10 cellular contexts compared by ENCODE assay signal in the genomic region with DNA sequence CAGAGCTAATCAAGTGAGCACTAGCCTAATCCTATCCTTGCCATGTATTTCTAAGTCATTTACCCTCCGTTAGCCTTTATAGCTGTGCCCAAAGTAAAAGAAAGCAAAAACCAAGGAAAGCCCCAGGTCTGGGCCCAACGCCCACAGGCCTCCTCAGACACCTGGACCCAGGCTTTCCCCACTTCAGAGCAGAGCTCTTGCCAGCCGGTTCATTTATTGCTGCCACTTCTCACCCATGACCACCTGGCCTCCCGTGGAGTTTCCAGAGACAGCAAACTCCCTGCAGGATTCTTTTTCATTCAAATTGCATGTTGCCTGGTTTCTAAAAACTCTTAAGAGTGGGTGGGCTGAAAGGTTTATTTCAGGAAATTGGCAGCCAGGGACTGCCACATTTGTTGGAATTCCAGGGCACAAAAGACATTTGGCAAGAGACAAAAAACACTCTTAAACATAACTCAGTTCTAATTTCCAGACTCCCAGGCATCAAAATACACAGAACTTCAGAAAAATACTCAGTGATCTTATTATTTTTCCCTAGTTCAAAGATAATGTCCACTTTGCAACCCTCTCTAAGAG. TPM values are rescaled to one million over a fixed set of nuclear protein-coding genes. Genes with fewer than 3 reads are reported as not detected.
DNase-seq lines count a peak whose midpoint lies in the region; ATAC-seq and TF ChIP-seq lines count a peak whose summit lies in the region.
"Had no signal": no experiment of that assay in that cellular context is flagged by ENCODE, and none has a peak within 500 bp of the region (broad histone marks: within the 10 kb centered on the region; RNA-seq: fewer than 3 reads in every experiment).

No MANE protein-coding gene starts in this region.

- ATAC-seq in HG02759 (IDR thresholded peaks at IDR 0.05; ENCODE audit: unreplicated experiment): peak; percentile 9
- ATAC-seq in activated B cell treated with CpG ODN at 0.5 μM for 24 hours (ENCODE audit: low read depth): no peak
- no peak for ATAC-seq in HG03159 (IDR thresholded peaks at IDR 0.05; ENCODE audit: unreplicated experiment)
- ATAC-seq: left colon had no signal

- H3K27ac Mint-ChIP-seq in activated B cell treated with CpG ODN at 0.5 μM for 24 hours: peak overlapping the region; percentile 93
- peak overlapping the region; percentile 8 for H3K27ac Mint-ChIP-seq in osteocyte (ENCODE audit: unreplicated experiment)

- no peaks in the 10 kb centered on the region for H3K27me3 Mint-ChIP-seq in activated B cell treated with CpG ODN at 0.5 μM for 24 hours
- no peaks in the 10 kb centered on the region for H3K27me3 Mint-ChIP-seq in osteocyte (ENCODE audit: unreplicated experiment)

- peaks cover 70% of the 10 kb centered on the region for H3K36me3 Mint-ChIP-seq in activated B cell treated with CpG ODN at 0.5 μM for 24 hours (ENCODE audit: low read depth)
- peaks cover 2% of the 10 kb centered on the region for H3K36me3 Mint-ChIP-seq in osteocyte (ENCODE audit: unreplicated experiment)

- H3K4me1 Mint-ChIP-seq in activated B cell treated with CpG ODN at 0.5 μM for 24 hours: peaks cover 76% of the 10 kb centered on the region
- H3K4me1 Mint-ChIP-seq in osteocyte (ENCODE audit: unreplicated experiment): peaks cover 52% of the 10 kb centered on the region

- peak overlapping the region; percentile 46 for H3K4me3 ChIP-seq in GM12865 (ENCODE audit: low read depth, low read length)
- H3K4me3 ChIP-seq: SK-N-MC had no signal

- no peaks in the 10 kb centered on the region for H3K9me3 Mint-ChIP-seq in activated B cell treated with CpG ODN at 0.5 μM for 24 hours
- no peaks in the 10 kb centered on the region for H3K9me3 Mint-ChIP-seq in osteocyte (ENCODE audit: unreplicated experiment)

- CTCF ChIA-PET in activated B cell treated with CpG ODN at 0.5 μM for 24 hours (lab: Charles Lee): interaction anchor here (0.8 to 1.2 kb wide), 2 partner anchors 33 to 35 kb away, joined by 4 read pairs; no protein-coding TSS in a partner anchor

- POLR2A ChIA-PET in activated B cell treated with CpG ODN at 0.5 μM for 24 hours (lab: Charles Lee): interaction anchor here (1.0 to 13.2 kb wide), 6 partner anchors 9 to 52 kb away, joined by 3 to 651 read pairs (median 22); no protein-coding TSS in a partner anchor

- H3K4me3 Mint-ChIP-seq in activated B cell treated with CpG ODN at 0.5 μM for 24 hours (peak overlapping the region; percentile 97), osteocyte (ENCODE audit: unreplicated experiment) (no peak overlapping the region)

- TF ChIP-seq CTCF in GM12865 (IDR thresholded peaks at IDR 0.05; ENCODE audit: insufficient read depth, low read depth, low read length, missing control alignments) (no peak), activated B cell treated with CpG ODN at 0.5 μM for 24 hours (IDR thresholded peaks at IDR 0.05) (no peak), osteocyte (IDR thresholded peaks at IDR 0.05) (no peak)

- peak; percentile 68 for DNase-seq in GM12865 (ENCODE audit: low read depth)
- DNase-seq in activated B cell treated with CpG ODN at 0.5 μM for 24 hours: no peak
- DNase-seq in osteocyte (ENCODE audit: extremely low spot score, unreplicated experiment): no peak
- DNase-seq in T-helper 9 cell: no peak
- DNase-seq in SKM-1 (lab: John Stamatoyannopoulos, UW; ENCODE audit: unreplicated experiment): no peak
- DNase-seq: left colon, NCI-H187 treated with DMSO at 0.1 percent for 48 hours had no signal

- intact Hi-C loops in activated B cell treated with CpG ODN at 0.5 μM for 24 hours (cut with micrococcal nuclease): loop anchor here (1.0 to 10.0 kb wide), 2 partner anchors 9 to 497 kb away; a partner anchor contains a TSS

RNA-seq across cellular contexts. Expression of a gene that starts 4.7 kb away (rescaled TPM):
- total RNA-seq in activated B cell treated with CpG ODN at 0.5 μM for 24 hours (403 and 438 TPM in 2 replicates), osteocyte (86.6 and 88.6 TPM in 2 replicates)
